10 cellular contexts compared by ENCODE assay signal in genomic region chr15:70509282-70510272, GRCh38.
A peak's percentile ranks its signal among the peaks of the same experiment; 100 is the strongest.
DNase-seq lines count a peak whose midpoint lies in the region; ATAC-seq and TF ChIP-seq lines count a peak whose summit lies in the region.
"Had no signal": no experiment of that assay in that cellular context is flagged by ENCODE, and none has a peak within 500 bp of the region (broad histone marks: within the 10 kb centered on the region; RNA-seq: fewer than 3 reads in every experiment).

No MANE protein-coding gene starts in this region.

- ATAC-seq in stimulated activated naive B cell treated with anti-CD40 and anti-IgM and Interleukin-4, amounts not matched to agents 10 μg/mL and 1 μg/mL and 100 μg/mL, for 72 hours (replicated peaks): peak; percentile 38 to 47
- ATAC-seq: gastroesophageal sphincter had no signal

- 78 to 82% methylated on average over 7 of the region's 7 CpGs for WGBS in esophagus, 2 donors

- H3K9me3 Mint-ChIP-seq in activated naive CD4-positive, alpha-beta T cell treated with anti-CD3 and anti-CD28 coated beads for 36 hours: peaks cover 34% of the 10 kb centered on the region
- H3K9me3 Mint-ChIP-seq in stimulated activated naive B cell treated with anti-CD40 and anti-IgM and Interleukin-4, amounts not matched to agents 10 μg/mL and 1 μg/mL and 100 μg/mL, for 72 hours: peaks cover 14 to 21% of the 10 kb centered on the region in 2 donors
- H3K9me3 Mint-ChIP-seq in progenitor cell of endocrine pancreas (ENCODE audit: low read depth) (peaks cover 20% of the 10 kb centered on the region), HFFc6 (peaks cover 33% of the 10 kb centered on the region)

- H3K36me3 Mint-ChIP-seq in activated naive CD4-positive, alpha-beta T cell treated with anti-CD3 and anti-CD28 coated beads for 36 hours (ENCODE audit: low read depth): peaks cover 12% of the 10 kb centered on the region
- H3K36me3 Mint-ChIP-seq in stimulated activated naive B cell treated with anti-CD40 and anti-IgM and Interleukin-4, amounts not matched to agents 10 μg/mL and 1 μg/mL and 100 μg/mL, for 72 hours: peaks cover 15 to 16% of the 10 kb centered on the region in 2 donors
- H3K36me3 Mint-ChIP-seq in progenitor cell of endocrine pancreas (ENCODE audit: insufficient read depth) (peaks cover 4% of the 10 kb centered on the region), HFFc6 (ENCODE audit: low read depth) (peaks cover 21% of the 10 kb centered on the region)

- H3K27me3 Mint-ChIP-seq in activated naive CD4-positive, alpha-beta T cell treated with anti-CD3 and anti-CD28 coated beads for 36 hours (ENCODE audit: low read depth): no peaks in the 10 kb centered on the region
- H3K27me3 Mint-ChIP-seq in stimulated activated naive B cell treated with anti-CD40 and anti-IgM and Interleukin-4, amounts not matched to agents 10 μg/mL and 1 μg/mL and 100 μg/mL, for 72 hours: peaks cover 0 to 21% of the 10 kb centered on the region in 2 donors
- peaks cover 16% of the 10 kb centered on the region for H3K27me3 Mint-ChIP-seq in progenitor cell of endocrine pancreas
- peaks cover 5% of the 10 kb centered on the region; the same call in 1 of the 2 replicates for H3K27me3 Mint-ChIP-seq in HFFc6 (ENCODE audit: insufficient read depth)

- H3K36me3 ChIP-seq in esophagus (ENCODE audit: control insufficient read depth in 2 of 2, insufficient read depth in 2 of 2, low read length in 1 of 2): no peaks in the 10 kb centered on the region
- H3K36me3 ChIP-seq: gastroesophageal sphincter had no signal

- peak; percentile 39 for DNase-seq in activated naive CD4-positive, alpha-beta T cell treated with anti-CD3 and anti-CD28 coated beads for 36 hours
- DNase-seq in activated naive CD4-positive, alpha-beta T cell treated with anti-CD3 and anti-CD28 coated beads, Interleukin-2, amount 50 U/mL, for 16 hours: no peak
- DNase-seq in stimulated activated naive B cell treated with anti-CD40 and anti-IgM and Interleukin-4, amounts not matched to agents 10 μg/mL and 1 μg/mL and 100 μg/mL, for 72 hours: no peak
- no peak for DNase-seq in progenitor cell of endocrine pancreas (ENCODE audit: low spot score, unreplicated experiment)
- no peak for DNase-seq in activated CD8-positive, alpha-beta memory T cell treated with anti-CD3 and anti-CD28 coated beads, Interleukin-2, amount 50 U/mL, for 4 hours
- no peak for DNase-seq in HFFc6
- DNase-seq: stimulated activated naive CD4-positive, alpha-beta T cell had no signal

- CTCF ChIA-PET in activated naive CD4-positive, alpha-beta T cell treated with anti-CD3 and anti-CD28 coated beads for 36 hours (lab: Charles Lee): interaction anchor here (0.7 to 12.3 kb wide), 6 partner anchors 14 to 1042 kb away, joined by 3 to 120 read pairs (median 3); no protein-coding TSS in a partner anchor

- peaks cover 11 to 25% of the 10 kb centered on the region in 2 donors for H3K4me1 ChIP-seq in esophagus (ENCODE audit: control insufficient read depth in 2 of 2, insufficient read depth in 2 of 2, low read length in 1 of 2)

- peaks cover 56% of the 10 kb centered on the region for H3K4me1 Mint-ChIP-seq in activated naive CD4-positive, alpha-beta T cell treated with anti-CD3 and anti-CD28 coated beads for 36 hours (ENCODE audit: low read depth)
- peaks cover 41 to 47% of the 10 kb centered on the region in 2 donors for H3K4me1 Mint-ChIP-seq in stimulated activated naive B cell treated with anti-CD40 and anti-IgM and Interleukin-4, amounts not matched to agents 10 μg/mL and 1 μg/mL and 100 μg/mL, for 72 hours
- H3K4me1 Mint-ChIP-seq in progenitor cell of endocrine pancreas (ENCODE audit: low read depth) (peaks cover 19% of the 10 kb centered on the region), HFFc6 (ENCODE audit: low read depth) (peaks cover 52% of the 10 kb centered on the region)

- no peak for TF ChIP-seq CTCF in progenitor cell of endocrine pancreas (IDR thresholded peaks at IDR 0.05; ENCODE audit: unreplicated experiment)
- no peak for TF ChIP-seq CTCF in HFFc6 (IDR thresholded peaks at IDR 0.05)

- H3K4me3 ChIP-seq in esophagus (ENCODE audit: low read depth in 1 of 2, low read length in 2 of 2): no peak overlapping the region
- H3K4me3 ChIP-seq: gastroesophageal sphincter had no signal

- peak overlapping the region; percentile 84 for H3K27ac Mint-ChIP-seq in activated naive CD4-positive, alpha-beta T cell treated with anti-CD3 and anti-CD28 coated beads for 36 hours
- no peak overlapping the region for H3K27ac Mint-ChIP-seq in stimulated activated naive B cell treated with anti-CD40 and anti-IgM and Interleukin-4, amounts not matched to agents 10 μg/mL and 1 μg/mL and 100 μg/mL, for 72 hours
- H3K27ac Mint-ChIP-seq in progenitor cell of endocrine pancreas (no peak overlapping the region), HFFc6 (no peak overlapping the region)

- H3K27ac ChIP-seq in esophagus (ENCODE audit: low read depth in 2 of 2, low read length in 1 of 2): peak overlapping the region; percentile 61 to 90
- H3K27ac ChIP-seq: gastroesophageal sphincter had no signal

- no peak overlapping the region for H3K4me3 Mint-ChIP-seq in activated naive CD4-positive, alpha-beta T cell treated with anti-CD3 and anti-CD28 coated beads for 36 hours
- H3K4me3 Mint-ChIP-seq in stimulated activated naive B cell treated with anti-CD40 and anti-IgM and Interleukin-4, amounts not matched to agents 10 μg/mL and 1 μg/mL and 100 μg/mL, for 72 hours: peak overlapping the region in 1 of 2 donors; percentile 39
- H3K4me3 Mint-ChIP-seq in progenitor cell of endocrine pancreas (ENCODE audit: low read depth): no peak overlapping the region
- H3K4me3 Mint-ChIP-seq in HFFc6: no peak overlapping the region

- TF ChIP-seq POLR2A in Raji (IDR thresholded peaks at IDR 0.05; ENCODE audit: insufficient read depth, low read depth, low read length): peak; percentile 33; the same call in 1 of the 2 replicates

- intact Hi-C loops in activated naive CD4-positive, alpha-beta T cell treated with anti-CD3 and anti-CD28 coated beads for 36 hours (cut with micrococcal nuclease): loop anchor here (1.0 to 10.0 kb wide), 4 partner anchors 19 to 749 kb away; partner anchors contain the start of gene TLE3

- H3K27me3 ChIP-seq in esophagus (ENCODE audit: control insufficient read depth in 1 of 2, insufficient read depth in 2 of 2, low read length in 2 of 2): no peaks in the 10 kb centered on the region
- H3K27me3 ChIP-seq: gastroesophageal sphincter had no signal

- H3K9me3 ChIP-seq in esophagus (ENCODE audit: control insufficient read depth in 2 of 2, insufficient read depth in 1 of 2, low read depth in 1 of 2, low read length in 1 of 2): peaks cover 0 to 12% of the 10 kb centered on the region in 2 donors
